In genomic region chr5:143004361-143004802, GRCh38 we compare ENCODE assay signal across 10 cellular contexts.
DNase-seq lines count a peak whose midpoint lies in the region; ATAC-seq and TF ChIP-seq lines count a peak whose summit lies in the region.
"Had no signal": no experiment of that assay in that cellular context is flagged by ENCODE, and none has a peak within 500 bp of the region (broad histone marks: within the 10 kb centered on the region; RNA-seq: fewer than 3 reads in every experiment).

No MANE protein-coding gene starts in this region.

- CTCF ChIA-PET in activated naive CD4-positive, alpha-beta T cell treated with anti-CD3 and anti-CD28 coated beads for 36 hours (lab: Charles Lee), result interaction anchor here (0.8 to 2.6 kb wide), 4 partner anchors 7 to 964 kb away, joined by 4 to 14 read pairs (median 4); partner anchors contain the start of gene NR3C1
- CTCF ChIA-PET in activated CD8-positive, alpha-beta T cell treated with anti-CD3 and anti-CD28 coated beads, Interleukin-2, amount 10 ng/mL, durations not matched to agents 7 days and 5 days (lab: Charles Lee), result interaction anchor here (1.0 to 4.2 kb wide), 6 partner anchors 12 to 400 kb away, joined by 3 to 52 read pairs (median 14); partner anchors contain the start of gene NR3C1

- peaks cover 0 to 7% of the 10 kb centered on the region in 2 donors for H3K4me1 ChIP-seq in breast epithelium
- H3K4me1 ChIP-seq in thyroid gland, result peaks cover 15 to 38% of the 10 kb centered on the region in 2 donors

- H3K36me3 ChIP-seq in breast epithelium, result no peaks in the 10 kb centered on the region
- H3K36me3 ChIP-seq in thyroid gland, result no peaks in the 10 kb centered on the region

- peak; percentile 38 for ATAC-seq in HG02884 (IDR thresholded peaks at IDR 0.05; ENCODE audit: unreplicated experiment)
- no peak for ATAC-seq in activated CD8-positive, alpha-beta T cell treated with anti-CD3 and anti-CD28 coated beads, Interleukin-2, amount 10 ng/mL, durations not matched to agents 7 days and 5 days
- no peak for ATAC-seq in stimulated activated effector memory CD8-positive, alpha-beta T cell treated with anti-CD3 and anti-CD28 coated beads, Interleukin-12 subunit alpha, Interleukin-12 subunit beta, amount 100 ng/mL, for 72 hours
- ATAC-seq: activated T-cell treated with anti-CD3 and anti-CD28 coated beads, Interleukin-2, amount 50 U/mL, for 4 hours had no signal

- H3K4me3 ChIP-seq in breast epithelium, result no peak overlapping the region
- no peak overlapping the region for H3K4me3 ChIP-seq in thyroid gland (replicated peaks in 1 of 3)

- TF ChIP-seq CTCF in breast epithelium (IDR thresholded peaks at IDR 0.05) (no peak), thyroid gland (IDR thresholded peaks at IDR 0.05) (no peak)

- H3K27me3 Mint-ChIP-seq in activated naive CD4-positive, alpha-beta T cell treated with anti-CD3 and anti-CD28 coated beads for 36 hours (ENCODE audit: low read depth), result no peaks in the 10 kb centered on the region
- no peaks in the 10 kb centered on the region for H3K27me3 Mint-ChIP-seq in activated CD8-positive, alpha-beta T cell treated with anti-CD3 and anti-CD28 coated beads, Interleukin-2, amount 10 ng/mL, durations not matched to agents 7 days and 5 days (ENCODE audit: low read depth)

- H3K4me3 Mint-ChIP-seq in activated naive CD4-positive, alpha-beta T cell treated with anti-CD3 and anti-CD28 coated beads for 36 hours, result no peak overlapping the region
- no peak overlapping the region for H3K4me3 Mint-ChIP-seq in activated CD8-positive, alpha-beta T cell treated with anti-CD3 and anti-CD28 coated beads, Interleukin-2, amount 10 ng/mL, durations not matched to agents 7 days and 5 days
- H3K4me3 Mint-ChIP-seq in stimulated activated effector memory CD8-positive, alpha-beta T cell treated with anti-CD3 and anti-CD28 coated beads, Interleukin-12 subunit alpha, Interleukin-12 subunit beta, amount 100 ng/mL, for 72 hours, result no peak overlapping the region
- H3K4me3 Mint-ChIP-seq: activated T-cell treated with anti-CD3 and anti-CD28 coated beads, Interleukin-2, amount 50 U/mL, for 4 hours had no signal

- peaks cover 3% of the 10 kb centered on the region for H3K36me3 Mint-ChIP-seq in activated naive CD4-positive, alpha-beta T cell treated with anti-CD3 and anti-CD28 coated beads for 36 hours (ENCODE audit: low read depth)
- peaks cover 52% of the 10 kb centered on the region for H3K36me3 Mint-ChIP-seq in activated CD8-positive, alpha-beta T cell treated with anti-CD3 and anti-CD28 coated beads, Interleukin-2, amount 10 ng/mL, durations not matched to agents 7 days and 5 days (ENCODE audit: low read depth)
- peaks cover 17% of the 10 kb centered on the region for H3K36me3 Mint-ChIP-seq in stimulated activated effector memory CD8-positive, alpha-beta T cell treated with anti-CD3 and anti-CD28 coated beads, Interleukin-12 subunit alpha, Interleukin-12 subunit beta, amount 100 ng/mL, for 72 hours

- POLR2A ChIA-PET in activated CD8-positive, alpha-beta T cell treated with anti-CD3 and anti-CD28 coated beads, Interleukin-2, amount 10 ng/mL, durations not matched to agents 7 days and 5 days (lab: Charles Lee), result interaction anchor here (1.9 to 5.1 kb wide), 2 partner anchors 76 to 400 kb away, joined by 4 to 63 read pairs; partner anchors contain the start of gene NR3C1

- TF ChIP-seq POLR2A in breast epithelium (IDR thresholded peaks at IDR 0.05), result no peak
- TF ChIP-seq POLR2A in thyroid gland (IDR thresholded peaks at IDR 0.05), result no peak

- H3K27ac ChIP-seq in breast epithelium (no peak overlapping the region), thyroid gland (no peak overlapping the region)

- intact Hi-C loops in activated naive CD4-positive, alpha-beta T cell treated with anti-CD3 and anti-CD28 coated beads for 36 hours (cut with micrococcal nuclease), result loop anchor here (5.0 kb wide), 2 partner anchors 553 to 603 kb away; no protein-coding TSS in a partner anchor
- intact Hi-C loops in breast epithelium (cut with DNase I; ENCODE audit: low total_unique reads) (no loop called here), thyroid gland (cut with DNase I) (no loop called here)

- 67% methylated on average over 3 of the region's 3 CpGs for WGBS in thyroid gland, 2 donors

- peaks cover 70% of the 10 kb centered on the region for H3K4me1 Mint-ChIP-seq in activated naive CD4-positive, alpha-beta T cell treated with anti-CD3 and anti-CD28 coated beads for 36 hours (ENCODE audit: low read depth)
- H3K4me1 Mint-ChIP-seq in activated CD8-positive, alpha-beta T cell treated with anti-CD3 and anti-CD28 coated beads, Interleukin-2, amount 10 ng/mL, durations not matched to agents 7 days and 5 days (ENCODE audit: low read depth), result peaks cover 94% of the 10 kb centered on the region
- H3K4me1 Mint-ChIP-seq in stimulated activated effector memory CD8-positive, alpha-beta T cell treated with anti-CD3 and anti-CD28 coated beads, Interleukin-12 subunit alpha, Interleukin-12 subunit beta, amount 100 ng/mL, for 72 hours, result peaks cover 90% of the 10 kb centered on the region

- H3K27me3 ChIP-seq in breast epithelium (no peaks in the 10 kb centered on the region), thyroid gland (no peaks in the 10 kb centered on the region)

- H3K9me3 ChIP-seq in breast epithelium (no peaks in the 10 kb centered on the region), thyroid gland (no peaks in the 10 kb centered on the region)

- no peak for DNase-seq in activated naive CD4-positive, alpha-beta T cell treated with anti-CD3 and anti-CD28 coated beads for 36 hours
- no peak for DNase-seq in activated naive CD4-positive, alpha-beta T cell (lab: John Stamatoyannopoulos, UW)
- DNase-seq in activated CD8-positive, alpha-beta T cell treated with anti-CD3 and anti-CD28 coated beads, Interleukin-2, amount 10 ng/mL, durations not matched to agents 7 days and 5 days, result no peak
- no peak for DNase-seq in stimulated activated effector memory CD8-positive, alpha-beta T cell treated with anti-CD3 and anti-CD28 coated beads, Interleukin-12 subunit alpha, Interleukin-12 subunit beta, amount 100 ng/mL, for 72 hours (ENCODE audit: low spot score in 2 of 2)
- DNase-seq in anterior cingulate cortex (lab: John Stamatoyannopoulos, UW) (no peak), breast epithelium (ENCODE audit: low spot score in 2 of 2) (no peak), thyroid gland (no peak)
- DNase-seq: activated T-cell treated with anti-CD3 and anti-CD28 coated beads, Interleukin-2, amount 50 U/mL, for 4 hours; NCI-H146 had no signal

- H3K27ac Mint-ChIP-seq in activated naive CD4-positive, alpha-beta T cell treated with anti-CD3 and anti-CD28 coated beads for 36 hours, result peak overlapping the region; percentile 31
- H3K27ac Mint-ChIP-seq in activated CD8-positive, alpha-beta T cell treated with anti-CD3 and anti-CD28 coated beads, Interleukin-2, amount 10 ng/mL, durations not matched to agents 7 days and 5 days, result peak overlapping the region; percentile 72
- H3K27ac Mint-ChIP-seq in stimulated activated effector memory CD8-positive, alpha-beta T cell treated with anti-CD3 and anti-CD28 coated beads, Interleukin-12 subunit alpha, Interleukin-12 subunit beta, amount 100 ng/mL, for 72 hours, result peak overlapping the region; percentile 100

- peaks cover 3% of the 10 kb centered on the region for H3K9me3 Mint-ChIP-seq in activated naive CD4-positive, alpha-beta T cell treated with anti-CD3 and anti-CD28 coated beads for 36 hours
- H3K9me3 Mint-ChIP-seq in activated CD8-positive, alpha-beta T cell treated with anti-CD3 and anti-CD28 coated beads, Interleukin-2, amount 10 ng/mL, durations not matched to agents 7 days and 5 days (ENCODE audit: insufficient read depth), result no peaks in the 10 kb centered on the region
- no peaks in the 10 kb centered on the region for H3K9me3 Mint-ChIP-seq in stimulated activated effector memory CD8-positive, alpha-beta T cell treated with anti-CD3 and anti-CD28 coated beads, Interleukin-12 subunit alpha, Interleukin-12 subunit beta, amount 100 ng/mL, for 72 hours

Comparison
In these comparisons a context has a peak if more than half of its experiments do, and no peak if none do; other contexts are left out.
1. H3K27ac Mint-ChIP-seq: peak in every context shown above with its lines; median percentile 100 in stimulated activated effector memory CD8-positive, alpha-beta T cell treated with anti-CD3 and anti-CD28 coated beads, Interleukin-12 subunit alpha, Interleukin-12 subunit beta, amount 100 ng/mL, for 72 hours; 72 in activated CD8-positive, alpha-beta T cell treated with anti-CD3 and anti-CD28 coated beads, Interleukin-2, amount 10 ng/mL, durations not matched to agents 7 days and 5 days; 31 in activated naive CD4-positive, alpha-beta T cell treated with anti-CD3 and anti-CD28 coated beads for 36 hours.